ENCODE assay signal across 11 cellular contexts in genomic region chr5:60810438-60811085, GRCh38. TPM values are rescaled to one million over a fixed set of nuclear protein-coding genes. Genes with fewer than 3 reads are reported as not detected.
A peak's percentile ranks its signal among the peaks of the same experiment; 100 is the strongest.
DNase-seq lines count a peak whose midpoint lies in the region; ATAC-seq and TF ChIP-seq lines count a peak whose summit lies in the region.
"Had no signal": no experiment of that assay in that cellular context is flagged by ENCODE, and none has a peak within 500 bp of the region (broad histone marks: within the 10 kb centered on the region; RNA-seq: fewer than 3 reads in every experiment).

No MANE protein-coding gene starts in this region.

- CTCF ChIA-PET in Calu3 (lab: Charles Lee): interaction anchor here (1.1 kb wide), 1 partner anchor 111 kb away, joined by 3 read pairs; the partner anchor contains the start of gene DEPDC1B

- TF ChIP-seq CTCF in Calu3 (IDR thresholded peaks at IDR 0.05; ENCODE audit: unreplicated experiment): no peak
- no peak for TF ChIP-seq CTCF in epithelial cell of proximal tubule (conservative IDR thresholded peaks at IDR 0.05; ENCODE audit: low read depth, low read length)
- TF ChIP-seq CTCF in natural killer cell (IDR thresholded peaks at IDR 0.05): no peak

- intact Hi-C loops in Calu3 (cut with micrococcal nuclease; ENCODE audit: unreplicated experiment) (no loop called here), natural killer cell (cut with micrococcal nuclease) (no loop called here)

- BruUV-seq in Calu3 (replicated peaks; lab: Mats Ljungman, UMichigan): no TSS peak

- H3K9me3 Mint-ChIP-seq in Calu3 (ENCODE audit: low read depth, unreplicated experiment): no peaks in the 10 kb centered on the region
- H3K9me3 Mint-ChIP-seq in natural killer cell: peaks cover 0 to 6% of the 10 kb centered on the region in 2 donors
- H3K9me3 Mint-ChIP-seq: activated naive CD4-positive, alpha-beta T cell treated with anti-CD3 and anti-CD28 coated beads, Interleukin-2, amount 50 U/mL, for 24 hours had no signal

- H3K4me3 ChIP-seq in epithelial cell of proximal tubule (ENCODE audit: low read depth, low read length): no peak overlapping the region

- H3K27me3 Mint-ChIP-seq in Calu3 (ENCODE audit: unreplicated experiment) (no peaks in the 10 kb centered on the region), natural killer cell (ENCODE audit: low read depth in 2 of 2) (peaks cover 0 to 6% of the 10 kb centered on the region in 2 donors)

- no peak for TF ChIP-seq POLR2A in erythroblast (IDR thresholded peaks at IDR 0.05; ENCODE audit: low read length)

- DNase-seq in Calu3 (peak; percentile 28), epithelial cell of proximal tubule (ENCODE audit: low read depth) (peak; percentile 86), cerebellar cortex (ENCODE audit: low spot score) (no peak), natural killer cell (no peak), erythroblast (lab: John Stamatoyannopoulos, UW) (no peak), KG1 (lab: John Stamatoyannopoulos, UW) (no peak)
- DNase-seq: NCI-H2107, T-helper 2 cell had no signal

- no peaks in the 10 kb centered on the region for H3K36me3 Mint-ChIP-seq in Calu3 (ENCODE audit: insufficient read depth, unreplicated experiment)
- peaks cover 8% of the 10 kb centered on the region for H3K36me3 Mint-ChIP-seq in natural killer cell
- H3K36me3 Mint-ChIP-seq: activated naive CD4-positive, alpha-beta T cell treated with anti-CD3 and anti-CD28 coated beads, Interleukin-2, amount 50 U/mL, for 24 hours had no signal

- H3K27ac Mint-ChIP-seq in Calu3 (ENCODE audit: unreplicated experiment): peak overlapping the region; percentile 24
- H3K27ac Mint-ChIP-seq in natural killer cell: no peak overlapping the region
- H3K27ac Mint-ChIP-seq: activated naive CD4-positive, alpha-beta T cell treated with anti-CD3 and anti-CD28 coated beads, Interleukin-2, amount 50 U/mL, for 24 hours had no signal

- ATAC-seq in GM21423 (IDR thresholded peaks at IDR 0.05; ENCODE audit: unreplicated experiment): peak; percentile 93
- peak; percentile 80 for ATAC-seq in HG03442 (IDR thresholded peaks at IDR 0.05; ENCODE audit: unreplicated experiment)
- ATAC-seq in natural killer cell: no peak

- H3K4me1 Mint-ChIP-seq in Calu3 (ENCODE audit: low read depth, unreplicated experiment) (peaks cover 52% of the 10 kb centered on the region), natural killer cell (no peaks in the 10 kb centered on the region)
- H3K4me1 Mint-ChIP-seq: activated naive CD4-positive, alpha-beta T cell treated with anti-CD3 and anti-CD28 coated beads, Interleukin-2, amount 50 U/mL, for 24 hours had no signal

- H3K4me3 Mint-ChIP-seq in Calu3 (ENCODE audit: low read depth, unreplicated experiment) (no peak overlapping the region), natural killer cell (no peak overlapping the region)
- H3K4me3 Mint-ChIP-seq: activated naive CD4-positive, alpha-beta T cell treated with anti-CD3 and anti-CD28 coated beads, Interleukin-2, amount 50 U/mL, for 24 hours had no signal

RNA-seq across cellular contexts. Expression of gene ELOVL7, which starts 33.5 kb away (rescaled TPM):
- total RNA-seq in Calu3 (2022): 40.5 and 42.7 TPM in 2 replicates
- total RNA-seq in epithelial cell of proximal tubule: 6.3 and 7.5 TPM in 2 replicates
- total RNA-seq in natural killer cell: 1 to 10 TPM in 2 of 3 donors, under 1 TPM in 1; 0.48 to 4.2 (median 2.6) TPM

Comparison
In these comparisons a context has a peak if more than half of its experiments do, and no peak if none do; other contexts are left out.
1. DNase-seq: peak in Calu3 (single experiment) and epithelial cell of proximal tubule (single experiment); none in cerebellar cortex (single experiment), natural killer cell (single experiment), erythroblast (0 of 2) and KG1 (single experiment).
2. ATAC-seq: peak in GM21423 (single experiment) and HG03442 (single experiment); none in natural killer cell (0 of 3).